8 cellular contexts compared by ENCODE assay signal in genomic region chr5:154860765-154861164, GRCh38. TPM values are rescaled to one million over a fixed set of nuclear protein-coding genes. Genes with fewer than 3 reads are reported as not detected.
DNase-seq lines count a peak whose midpoint lies in the region; ATAC-seq and TF ChIP-seq lines count a peak whose summit lies in the region.

No MANE protein-coding gene starts in this region.

- no peak for DNase-seq in AG09309 (ENCODE audit: low read depth)
- peak; percentile 9 for DNase-seq in Jurkat, Clone E6-1 (ENCODE audit: low read depth, low spot score)
- no peak for DNase-seq in adrenal gland
- DNase-seq in H4 (ENCODE audit: low spot score), result no peak
- no peak for DNase-seq in NCI-H187 treated with DMSO at 0.1 percent for 48 hours (lab: John Stamatoyannopoulos, UW)

- WGBS in adrenal gland, 4 donors, result 27 to 38% (median 31%) methylated on average over 4 of the region's 4 CpGs

- no peak for TF ChIP-seq POLR2A in adrenal gland (IDR thresholded peaks at IDR 0.05)

- H3K27me3 ChIP-seq in adrenal gland, result no peaks in the 10 kb centered on the region
- no peaks in the 10 kb centered on the region for H3K27me3 ChIP-seq in muscle layer of duodenum (ENCODE audit: low read depth, low read length)

- TF ChIP-seq CTCF in AG09309 (IDR thresholded peaks at IDR 0.05; ENCODE audit: control insufficient read depth, insufficient read depth, low read depth, low read length, missing control alignments) (no peak), adrenal gland (IDR thresholded peaks at IDR 0.05) (no peak)

- ATAC-seq in GM18873 (IDR thresholded peaks at IDR 0.05; ENCODE audit: low FRiP score, unreplicated experiment), result no peak
- no peak for ATAC-seq in HG02840 (IDR thresholded peaks at IDR 0.05; ENCODE audit: low FRiP score, unreplicated experiment)

- peaks cover 0 to 16% of the 10 kb centered on the region in 2 donors for H3K36me3 ChIP-seq in adrenal gland (replicated peaks in 1 of 2)
- H3K36me3 ChIP-seq in muscle layer of duodenum (ENCODE audit: control insufficient read depth in 1 of 2, insufficient read depth in 2 of 2, low read length in 2 of 2), result peaks cover 9 to 20% of the 10 kb centered on the region in 2 donors

- H3K4me1 ChIP-seq in adrenal gland (replicated peaks in 1 of 2), result peaks cover 28 to 49% of the 10 kb centered on the region in 2 donors
- H3K4me1 ChIP-seq in muscle layer of duodenum (ENCODE audit: control insufficient read depth in 1 of 2, insufficient read depth in 2 of 2, low read length in 2 of 2), result peaks cover 10 to 36% of the 10 kb centered on the region in 2 donors

- H3K4me3 ChIP-seq in AG09309 (ENCODE audit: control insufficient read depth, low read depth, low read length) (peak overlapping the region; percentile 77; the same call in 1 of the 2 replicates), adrenal gland (peak overlapping the region in 1 of 4 donors; percentile 88), muscle layer of duodenum (ENCODE audit: low read depth in 1 of 2, low read length in 2 of 2) (peak overlapping the region; percentile 85 to 99)
- peak overlapping the region; percentile 96 for H3K4me3 ChIP-seq in Jurkat, Clone E6-1 (ENCODE audit: low read length)

- H3K27ac ChIP-seq in adrenal gland, result peak overlapping the region; percentile 36 to 100 (median 99)
- H3K27ac ChIP-seq in muscle layer of duodenum (ENCODE audit: low read length), result peak overlapping the region; percentile 18

- no peaks in the 10 kb centered on the region for H3K9me3 ChIP-seq in adrenal gland (replicated peaks in 1 of 3)
- H3K9me3 ChIP-seq in muscle layer of duodenum (ENCODE audit: control insufficient read depth in 1 of 2, low read length in 2 of 2), result no peaks in the 10 kb centered on the region

- intact Hi-C loops in adrenal gland (cut with DNase I), result loop anchor here in 1 of 2 donors (10.0 kb wide), 1 partner anchor 74 kb away; the partner anchor contains the start of gene GEMIN5

RNA-seq across cellular contexts. Expression of gene CNOT8, which starts 2.3 kb away (rescaled TPM):
- 82.1 TPM for polyA plus RNA-seq in Jurkat, Clone E6-1 (2012; ENCODE audit: insufficient read depth, insufficient read length)
- 100 to 1,000 TPM in 2 of 8 donors, 10 to 100 TPM in 6; 49.8 to 109 (median 71.4) TPM for total RNA-seq in adrenal gland
- 10 to 100 TPM; 25.6 to 64.0 (median 47.9) TPM for polyA plus RNA-seq in adrenal gland
- 57.9 and 61.4 TPM in 2 replicates for total RNA-seq in H4 (2014; rRNA removed; shearing (Covaris generic))

RNA-seq across cellular contexts. Expression of gene FAXDC2, which starts 10.4 kb away (rescaled TPM):
- not detected for polyA plus RNA-seq in Jurkat, Clone E6-1 (2012; ENCODE audit: insufficient read depth, insufficient read length)
- 10 to 100 TPM; 20.0 to 86.2 (median 52.2) TPM for total RNA-seq in adrenal gland
- 10 to 100 TPM; 12.2 to 38.5 (median 21.7) TPM for polyA plus RNA-seq in adrenal gland
- total RNA-seq in H4 (2014; rRNA removed; shearing (Covaris generic)), result 0.81 and 3.2 TPM in 2 replicates
